Comparison of ENCODE assay signal across 11 cellular contexts in genomic region chr1:201614262-201615015, GRCh38.
DNase-seq lines count a peak whose midpoint lies in the region; TF ChIP-seq lines count a peak whose summit lies in the region.
"Had no signal": no experiment of that assay in that cellular context is flagged by ENCODE, and none has a peak within 500 bp of the region (broad histone marks: within the 10 kb centered on the region; RNA-seq: fewer than 3 reads in every experiment).

No MANE protein-coding gene starts in this region.

- H3K18ac ChIP-seq in mesendoderm (ENCODE audit: low read length): no peak overlapping the region

- no peak overlapping the region for H2AFZ ChIP-seq in Karpas-422 (ENCODE audit: low read length)

- no peak overlapping the region for H3K56ac ChIP-seq in mesendoderm (ENCODE audit: low read length)

- TF ChIP-seq CTCF in fibroblast of villous mesenchyme (IDR thresholded peaks at IDR 0.05; ENCODE audit: insufficient read depth, low read depth, low read length): no peak

- H3K27me3 ChIP-seq in mesendoderm (ENCODE audit: insufficient read depth, low read length, poor library complexity): no peaks in the 10 kb centered on the region
- no peaks in the 10 kb centered on the region for H3K27me3 ChIP-seq in Karpas-422 (ENCODE audit: low read length)

- H3K36me3 ChIP-seq in mesendoderm (ENCODE audit: control insufficient read depth, insufficient read depth, low read length) (no peaks in the 10 kb centered on the region), Karpas-422 (ENCODE audit: insufficient read depth, low read length) (no peaks in the 10 kb centered on the region)

- H3K79me2 ChIP-seq in mesendoderm (ENCODE audit: control insufficient read depth, insufficient read depth, low read length) (no peaks in the 10 kb centered on the region), Karpas-422 (ENCODE audit: low read length) (no peaks in the 10 kb centered on the region)

- no peak overlapping the region for H2AK5ac ChIP-seq in mesendoderm (ENCODE audit: low read length)

- H3K4me3 ChIP-seq in fibroblast of villous mesenchyme (ENCODE audit: low read depth, low read length): no peak overlapping the region
- no peak overlapping the region for H3K4me3 ChIP-seq in mesendoderm (ENCODE audit: low read length)
- no peak overlapping the region for H3K4me3 ChIP-seq in Karpas-422 (ENCODE audit: low read length)

- no peak overlapping the region for H2BK5ac ChIP-seq in mesendoderm (ENCODE audit: low read length)

- H3K9ac ChIP-seq in mesendoderm (ENCODE audit: low read length) (no peak overlapping the region), Karpas-422 (ENCODE audit: low read length) (no peak overlapping the region)

- H3K27ac ChIP-seq in mesendoderm (ENCODE audit: low read depth, low read length): no peak overlapping the region
- no peak overlapping the region for H3K27ac ChIP-seq in Karpas-422 (ENCODE audit: low read length)
- H3K27ac ChIP-seq: C4-2B had no signal

- no peaks in the 10 kb centered on the region for H3K9me2 ChIP-seq in Karpas-422 (replicated peaks; ENCODE audit: insufficient read depth, low read length)

- no peak overlapping the region for H3K4ac ChIP-seq in mesendoderm (ENCODE audit: low read depth, low read length)

- peak; percentile 32 for DNase-seq in COLO829 (ENCODE audit: low spot score)
- DNase-seq in NCI-H460 (ENCODE audit: extremely low read depth, low read depth): peak; percentile 16
- peak; percentile 70 for DNase-seq in fibroblast of villous mesenchyme (ENCODE audit: low read depth)
- DNase-seq in mesendoderm: peak; percentile 82
- no peak for DNase-seq in DMS153 (lab: John Stamatoyannopoulos, UW)
- no peak for DNase-seq in GDM1 (lab: John Stamatoyannopoulos, UW)
- no peak for DNase-seq in Karpas-422
- no peak for DNase-seq in DMS153 treated with DMSO at 0.1 percent for 48 hours (lab: John Stamatoyannopoulos, UW; ENCODE audit: unreplicated experiment)
- DNase-seq: amniotic stem cell, NCI-H510A had no signal

- no peaks in the 10 kb centered on the region for H3K79me1 ChIP-seq in mesendoderm (ENCODE audit: low read length)

- H3K9me3 ChIP-seq in Karpas-422 (ENCODE audit: low read length): no peaks in the 10 kb centered on the region

- no peak overlapping the region for H4K8ac ChIP-seq in mesendoderm (ENCODE audit: low read depth, low read length)

- H3K4me2 ChIP-seq in mesendoderm (ENCODE audit: low read length): peak overlapping the region; percentile 53
- no peak overlapping the region for H3K4me2 ChIP-seq in Karpas-422 (ENCODE audit: low read depth, low read length, poor library complexity, severe bottlenecking)

- H4K20me1 ChIP-seq in Karpas-422 (ENCODE audit: insufficient read depth, low read depth, low read length): no peaks in the 10 kb centered on the region; the same call in 1 of the 2 replicates

- no peak overlapping the region for H2BK15ac ChIP-seq in mesendoderm (replicated peaks; ENCODE audit: low read depth)

- H3K4me1 ChIP-seq in mesendoderm (ENCODE audit: control insufficient read depth, low read depth, low read length): no peaks in the 10 kb centered on the region
- peaks cover 10% of the 10 kb centered on the region for H3K4me1 ChIP-seq in Karpas-422 (ENCODE audit: low read length)

- no peak overlapping the region for H3K23ac ChIP-seq in mesendoderm (ENCODE audit: low read length)

- H4K5ac ChIP-seq in mesendoderm (ENCODE audit: low read length): no peak overlapping the region

- WGBS in mesendoderm (ENCODE audit: extremely low coverage, insufficient coverage, low lambda C conversion rate): no CpG with 5 or more reads among the region's 22 CpGs

- no peak overlapping the region for H2BK120ac ChIP-seq in mesendoderm (ENCODE audit: low read depth, low read length)

Comparison
In these comparisons a context has a peak if more than half of its experiments do, and no peak if none do; other contexts are left out.
1. DNase-seq: peak in COLO829 (single experiment), NCI-H460 (single experiment), fibroblast of villous mesenchyme (single experiment) and mesendoderm (single experiment); none in DMS153 (single experiment), GDM1 (single experiment), Karpas-422 (single experiment) and DMS153 treated with DMSO at 0.1 percent for 48 hours (single experiment).